Comparison of ENCODE assay signal across 23 cellular contexts in the genomic region with DNA sequence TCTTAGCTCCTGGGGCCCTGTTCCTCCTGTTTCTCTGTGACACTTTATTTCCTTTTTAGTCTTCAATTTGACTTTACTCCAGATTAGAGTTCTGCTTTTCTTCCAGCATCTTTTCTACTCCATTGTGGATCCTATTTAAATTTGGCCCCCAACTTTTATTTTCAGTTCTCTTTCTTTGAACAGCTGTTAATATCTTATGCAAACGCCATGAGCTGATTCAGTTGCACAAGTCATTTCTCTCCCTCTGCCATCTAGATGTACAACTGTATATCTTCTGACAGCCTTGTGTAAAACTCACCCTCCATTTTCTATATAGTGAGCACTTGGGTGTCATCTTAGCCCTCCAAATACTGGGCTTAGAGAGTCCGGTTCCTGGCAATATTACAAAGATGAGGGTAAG. TPM values are rescaled to one million over a fixed set of nuclear protein-coding genes. Genes with fewer than 3 reads are reported as not detected.
DNase-seq lines count a peak whose midpoint lies in the region; ATAC-seq and TF ChIP-seq lines count a peak whose summit lies in the region.
"Had no signal": no experiment of that assay in that cellular context is flagged by ENCODE, and none has a peak within 500 bp of the region (broad histone marks: within the 10 kb centered on the region; RNA-seq: fewer than 3 reads in every experiment).

No MANE protein-coding gene starts in this region.

- no peak for DNase-seq in CD4-positive, alpha-beta memory T cell
- DNase-seq in PC-3 (no peak), testis (no peak)
- DNase-seq in activated naive CD8-positive, alpha-beta T cell treated with anti-CD3 and anti-CD28 coated beads, Interleukin-2, amount 50 U/mL, for 24 hours, result no peak
- DNase-seq: activated effector memory CD4-positive, alpha-beta T cell treated with anti-CD3 and anti-CD28 coated beads, Interleukin-2, amount 50 U/mL, for 16 hours; aorta; Calu3; colonic mucosa; GF-D8; glutamatergic neuron; immature natural killer cell; NCI-H1417 treated with DMSO at 0.1 percent for 48 hours; NCI-H446 treated with DMSO at 0.1 percent for 48 hours; PC-9; stimulated activated CD4-positive, alpha-beta T cell treated with anti-CD3 and anti-CD28 coated beads, Interleukin-4, amount 100 ng/mL, for 24 hours; SW 1271; WERI-Rb-1 had no signal

- H3K4me3 Mint-ChIP-seq in dendritic cell treated with granulocyte-macrophage colony-stimulating factor and Interleukin-4, amounts not matched to agents 40 ng/mL and 50 ng/mL, for 4 days, result no peak overlapping the region
- no peak overlapping the region for H3K4me3 Mint-ChIP-seq in CD4-positive, alpha-beta memory T cell
- no peak overlapping the region for H3K4me3 Mint-ChIP-seq in activated naive CD8-positive, alpha-beta T cell treated with anti-CD3 and anti-CD28 coated beads, Interleukin-2, amount 50 U/mL, for 24 hours
- H3K4me3 Mint-ChIP-seq: immature natural killer cell, type B pancreatic cell had no signal

- no peaks in the 10 kb centered on the region for H3K9me3 Mint-ChIP-seq in dendritic cell treated with granulocyte-macrophage colony-stimulating factor and Interleukin-4, amounts not matched to agents 40 ng/mL and 50 ng/mL, for 4 days
- H3K9me3 Mint-ChIP-seq in CD4-positive, alpha-beta memory T cell, result peaks cover 0 to 1% (median 0%) of the 10 kb centered on the region in 8 donors
- no peaks in the 10 kb centered on the region for H3K9me3 Mint-ChIP-seq in activated naive CD8-positive, alpha-beta T cell treated with anti-CD3 and anti-CD28 coated beads, Interleukin-2, amount 50 U/mL, for 24 hours
- H3K9me3 Mint-ChIP-seq: type B pancreatic cell had no signal

- no peak for TF ChIP-seq POLR2A in testis (IDR thresholded peaks at IDR 0.05)

- peak overlapping the region; percentile 74 for H3K27ac Mint-ChIP-seq in dendritic cell treated with granulocyte-macrophage colony-stimulating factor and Interleukin-4, amounts not matched to agents 40 ng/mL and 50 ng/mL, for 4 days
- H3K27ac Mint-ChIP-seq in CD4-positive, alpha-beta memory T cell, result no peak overlapping the region
- H3K27ac Mint-ChIP-seq in activated naive CD8-positive, alpha-beta T cell treated with anti-CD3 and anti-CD28 coated beads, Interleukin-2, amount 50 U/mL, for 24 hours, result no peak overlapping the region
- H3K27ac Mint-ChIP-seq: immature natural killer cell, type B pancreatic cell had no signal

- no peaks in the 10 kb centered on the region for H3K36me3 Mint-ChIP-seq in dendritic cell treated with granulocyte-macrophage colony-stimulating factor and Interleukin-4, amounts not matched to agents 40 ng/mL and 50 ng/mL, for 4 days (ENCODE audit: low read depth)
- no peaks in the 10 kb centered on the region for H3K36me3 Mint-ChIP-seq in CD4-positive, alpha-beta memory T cell
- H3K36me3 Mint-ChIP-seq in activated naive CD8-positive, alpha-beta T cell treated with anti-CD3 and anti-CD28 coated beads, Interleukin-2, amount 50 U/mL, for 24 hours (ENCODE audit: low read depth), result no peaks in the 10 kb centered on the region
- H3K36me3 Mint-ChIP-seq: immature natural killer cell, type B pancreatic cell had no signal

- ATAC-seq in GM18502 (IDR thresholded peaks at IDR 0.05; ENCODE audit: poor library complexity, unreplicated experiment) (peak; percentile 84), GM21367 (IDR thresholded peaks at IDR 0.05; ENCODE audit: unreplicated experiment) (peak; percentile 68), HG03280 (IDR thresholded peaks at IDR 0.05; ENCODE audit: unreplicated experiment) (peak; percentile 59), PC-3 (no peak)
- ATAC-seq in activated naive CD8-positive, alpha-beta T cell treated with anti-CD3 and anti-CD28 coated beads, Interleukin-2, amount 50 U/mL, for 24 hours, result no peak

- BruUV-seq in PC-3 (replicated peaks; lab: Mats Ljungman, UMichigan), result no TSS peak

- H3K27me3 ChIP-seq in CD4-positive, alpha-beta memory T cell (ENCODE audit: insufficient read depth, low read length), result no peaks in the 10 kb centered on the region
- H3K27me3 ChIP-seq in PC-3 (ENCODE audit: low read length) (no peaks in the 10 kb centered on the region), testis (no peaks in the 10 kb centered on the region)
- H3K27me3 ChIP-seq: colonic mucosa had no signal

- intact Hi-C loops in dendritic cell treated with granulocyte-macrophage colony-stimulating factor and Interleukin-4, amounts not matched to agents 40 ng/mL and 50 ng/mL, for 4 days (cut with micrococcal nuclease), result no loop called here
- intact Hi-C loops in CD4-positive, alpha-beta memory T cell (cut with micrococcal nuclease), result no loop called here
- intact Hi-C loops in PC-3 (cut with micrococcal nuclease), result no loop called here
- intact Hi-C loops in testis (cut with DNase I; ENCODE audit: low total_unique reads), result no loop called here

- POLR2A ChIA-PET in CD4-positive, alpha-beta memory T cell (lab: Charles Lee; ENCODE audit: partially characterized antibody), result no interaction called here
- POLR2A ChIA-PET in PC-3 (lab: Charles Lee; ENCODE audit: unreplicated experiment), result no interaction called here

- no peaks in the 10 kb centered on the region for H3F3A ChIP-seq in PC-3 (ENCODE audit: low read length, unreplicated experiment)

- H2AFZ ChIP-seq in PC-3 (ENCODE audit: low read length), result no peak overlapping the region
- H2AFZ ChIP-seq: PC-9 had no signal

- H3K9me3 ChIP-seq in CD4-positive, alpha-beta memory T cell (ENCODE audit: control insufficient read depth in 1 of 2, low read length in 2 of 2), result no peaks in the 10 kb centered on the region
- H3K9me3 ChIP-seq in PC-3 (ENCODE audit: low read length), result no peaks in the 10 kb centered on the region
- no peaks in the 10 kb centered on the region for H3K9me3 ChIP-seq in testis
- H3K9me3 ChIP-seq: colonic mucosa had no signal

- H3K4me1 ChIP-seq in CD4-positive, alpha-beta memory T cell (ENCODE audit: insufficient read depth, low read length), result no peaks in the 10 kb centered on the region
- H3K4me1 ChIP-seq in PC-3 (ENCODE audit: insufficient read depth, low read length), result no peaks in the 10 kb centered on the region
- H3K4me1 ChIP-seq in testis, result no peaks in the 10 kb centered on the region
- H3K4me1 ChIP-seq: colonic mucosa had no signal

- no peak overlapping the region for H3K9ac ChIP-seq in PC-3 (ENCODE audit: low read length)

- peaks cover 40% of the 10 kb centered on the region for H3K4me1 Mint-ChIP-seq in dendritic cell treated with granulocyte-macrophage colony-stimulating factor and Interleukin-4, amounts not matched to agents 40 ng/mL and 50 ng/mL, for 4 days (ENCODE audit: low read depth)
- H3K4me1 Mint-ChIP-seq in CD4-positive, alpha-beta memory T cell, result no peaks in the 10 kb centered on the region
- no peaks in the 10 kb centered on the region for H3K4me1 Mint-ChIP-seq in activated naive CD8-positive, alpha-beta T cell treated with anti-CD3 and anti-CD28 coated beads, Interleukin-2, amount 50 U/mL, for 24 hours
- H3K4me1 Mint-ChIP-seq: immature natural killer cell had no signal

- 69% methylated on average over 2 of the region's 2 CpGs for WGBS in testis, 2 donors

- H3K4me3 ChIP-seq in CD4-positive, alpha-beta memory T cell (ENCODE audit: low read length in 2 of 2), result no peak overlapping the region
- H3K4me3 ChIP-seq in PC-3 (ENCODE audit: low read length), result no peak overlapping the region
- no peak overlapping the region for H3K4me3 ChIP-seq in testis
- H3K4me3 ChIP-seq: colonic mucosa, PC-9 had no signal

- no peaks in the 10 kb centered on the region for H3K9me2 ChIP-seq in PC-3 (replicated peaks; ENCODE audit: low read length)

- no peak overlapping the region for H3K27ac ChIP-seq in CD4-positive, alpha-beta memory T cell (ENCODE audit: low read depth, low read length)
- no peak overlapping the region for H3K27ac ChIP-seq in PC-3 (ENCODE audit: low read length)
- no peak overlapping the region for H3K27ac ChIP-seq in testis
- H3K27ac ChIP-seq: colonic mucosa, epithelial cell of prostate, PC-9, WERI-Rb-1 had no signal

- CTCF ChIA-PET in CD4-positive, alpha-beta memory T cell (lab: Charles Lee; ENCODE audit: partially characterized antibody), result no interaction called here
- CTCF ChIA-PET in PC-3 (lab: Charles Lee), result no interaction called here

- peaks cover 4% of the 10 kb centered on the region for H3K27me3 Mint-ChIP-seq in dendritic cell treated with granulocyte-macrophage colony-stimulating factor and Interleukin-4, amounts not matched to agents 40 ng/mL and 50 ng/mL, for 4 days
- H3K27me3 Mint-ChIP-seq in CD4-positive, alpha-beta memory T cell, result peaks cover 1 to 6% of the 10 kb centered on the region in 2 donors
- H3K27me3 Mint-ChIP-seq in activated naive CD8-positive, alpha-beta T cell treated with anti-CD3 and anti-CD28 coated beads, Interleukin-2, amount 50 U/mL, for 24 hours, result peaks cover 4% of the 10 kb centered on the region
- H3K27me3 Mint-ChIP-seq: type B pancreatic cell had no signal

- H3K79me2 ChIP-seq in PC-3 (ENCODE audit: low read length), result no peaks in the 10 kb centered on the region

- H3K4me2 ChIP-seq in PC-3 (ENCODE audit: low read length), result no peak overlapping the region
- H3K4me2 ChIP-seq: PC-9 had no signal

- H4K20me1 ChIP-seq in PC-3 (ENCODE audit: low read length), result no peaks in the 10 kb centered on the region

- TF ChIP-seq CTCF in PC-3 (conservative IDR thresholded peaks at IDR 0.05; ENCODE audit: low read depth, low read length), result no peak
- no peak for TF ChIP-seq CTCF in testis (IDR thresholded peaks at IDR 0.05)

- no peaks in the 10 kb centered on the region for H3K36me3 ChIP-seq in CD4-positive, alpha-beta memory T cell (ENCODE audit: insufficient read depth, low read length)
- H3K36me3 ChIP-seq in PC-3 (ENCODE audit: low read depth, low read length) (no peaks in the 10 kb centered on the region), testis (ENCODE audit: low read depth, missing control alignments) (no peaks in the 10 kb centered on the region)
- H3K36me3 ChIP-seq: colonic mucosa, WERI-Rb-1 had no signal

RNA-seq across cellular contexts. Expression of a gene that starts 42.2 kb away (rescaled TPM):
- total RNA-seq in CD4-positive, alpha-beta memory T cell, result not detected
- polyA plus RNA-seq in CD4-positive, alpha-beta memory T cell, result not detected
- 3.3 and 3.8 TPM in 2 replicates for total RNA-seq in PC-3 (2014; rRNA removed)
- 10 to 100 TPM; 28.8 to 36.5 TPM for total RNA-seq in testis
- polyA plus RNA-seq in testis (ENCODE audit: insufficient read depth, low read depth, low replicate concordance), result 168 TPM
- polyA plus RNA-seq: immature natural killer cell had no signal

RNA-seq across cellular contexts. Expression of a gene that starts 42.5 kb away (rescaled TPM):
- total RNA-seq in CD4-positive, alpha-beta memory T cell, result 10 to 100 TPM in 1 of 2 experiments, 1 to 10 TPM in 1; 9.7 to 11.3 TPM
- 1 to 10 TPM; 1.8 to 3.2 TPM for polyA plus RNA-seq in CD4-positive, alpha-beta memory T cell
- total RNA-seq in PC-3 (2014; rRNA removed), result 11.9 and 17.2 TPM in 2 replicates
- total RNA-seq in testis, result 10 to 100 TPM; 20.6 to 31.0 TPM
- 14.1 TPM for polyA plus RNA-seq in testis (ENCODE audit: insufficient read depth, low read depth, low replicate concordance)

Comparison
In these comparisons a context has a peak if more than half of its experiments do, and no peak if none do; other contexts are left out.
1. ATAC-seq: peak in GM18502 (single experiment), GM21367 (single experiment) and HG03280 (single experiment); none in PC-3 (single experiment) and activated naive CD8-positive, alpha-beta T cell treated with anti-CD3 and anti-CD28 coated beads, Interleukin-2, amount 50 U/mL, for 24 hours (single experiment).